ENCODE assay signal across 19 cellular contexts in genomic region chr9:16928179-16928945, GRCh38. TPM values are rescaled to one million over a fixed set of nuclear protein-coding genes. Genes with fewer than 3 reads are reported as not detected.
DNase-seq lines count a peak whose midpoint lies in the region; FAIRE-seq and TF ChIP-seq lines count a peak whose summit lies in the region.
"Had no signal": no experiment of that assay in that cellular context is flagged by ENCODE, and none has a peak within 500 bp of the region (broad histone marks: within the 10 kb centered on the region; RNA-seq: fewer than 3 reads in every experiment).

No MANE protein-coding gene starts in this region.

- no peak for TF ChIP-seq CTCF in astrocyte of the spinal cord (IDR thresholded peaks at IDR 0.05; ENCODE audit: low read depth, low read length)
- TF ChIP-seq CTCF in D721Med (IDR thresholded peaks at IDR 0.05; ENCODE audit: insufficient read depth, missing control alignments): no peak
- TF ChIP-seq CTCF in GM10248 (IDR thresholded peaks at IDR 0.05; ENCODE audit: control extremely low read depth, extremely low read depth, low read depth, missing control alignments): no peak

- POLR2A ChIA-PET in GM10248 (lab: Yijun Ruan, JAX): no interaction called here

- no peak overlapping the region for H3K4me3 ChIP-seq in astrocyte of the spinal cord (ENCODE audit: low read depth, low read length)
- H3K4me3 ChIP-seq: psoas muscle, spleen, testis had no signal

- in situ Hi-C loops in astrocyte of the spinal cord (cut with HindIII; ENCODE audit: low sequenced_read_pairs): no loop called here

- DNase-seq in ELR (ENCODE audit: low read depth): peak; percentile 59
- peak; percentile 74 for DNase-seq in M059J (ENCODE audit: low read depth)
- DNase-seq in astrocyte of the spinal cord (ENCODE audit: low read depth, low spot score): peak; percentile 25
- peak; percentile 16 for DNase-seq in kidney glomerular epithelial cell (lab: John Stamatoyannopoulos, UW)
- DNase-seq in D721Med (ENCODE audit: insufficient read length, low spot score): no peak
- no peak for DNase-seq in NAMALWA (ENCODE audit: low spot score)
- DNase-seq in GM10248 (ENCODE audit: extremely low spot score): no peak
- no peak for DNase-seq in inferior parietal cortex (ENCODE audit: extremely low spot score)
- DNase-seq: activated CD4-positive, alpha-beta T cell treated with anti-CD3 and anti-CD28 coated beads, Interleukin-2, amount 50 U/mL, for 48 hours; activated naive CD4-positive, alpha-beta T cell treated with anti-CD3 and anti-CD28 coated beads, Interleukin-2, amount 10 ng/mL, durations not matched to agents 7 days and 5 days; Caco-2; erythroblast; head of caudate nucleus; NCI-H2029 treated with DMSO at 0.1 percent for 48 hours; NCI-H82; psoas muscle; spleen; testis had no signal

- FAIRE-seq in D721Med (lab: Jason Lieb, UNC): no peak
- FAIRE-seq: keratinocyte had no signal

- CTCF ChIA-PET in GM10248 (lab: Yijun Ruan, JAX): no interaction called here

RNA-seq across cellular contexts. Expression of gene BNC2, which starts 57.9 kb away (rescaled TPM):
- total RNA-seq in M059J (2014; rRNA removed; shearing (Covaris generic)): 5.5 and 7.0 TPM in 2 replicates

Comparison
In these comparisons a context has a peak if more than half of its experiments do, and no peak if none do; other contexts are left out.
1. DNase-seq: peak in ELR (single experiment), M059J (single experiment), astrocyte of the spinal cord (single experiment) and kidney glomerular epithelial cell (single experiment); none in D721Med (single experiment), NAMALWA (single experiment), GM10248 (single experiment) and inferior parietal cortex (single experiment).